In the genomic region with DNA sequence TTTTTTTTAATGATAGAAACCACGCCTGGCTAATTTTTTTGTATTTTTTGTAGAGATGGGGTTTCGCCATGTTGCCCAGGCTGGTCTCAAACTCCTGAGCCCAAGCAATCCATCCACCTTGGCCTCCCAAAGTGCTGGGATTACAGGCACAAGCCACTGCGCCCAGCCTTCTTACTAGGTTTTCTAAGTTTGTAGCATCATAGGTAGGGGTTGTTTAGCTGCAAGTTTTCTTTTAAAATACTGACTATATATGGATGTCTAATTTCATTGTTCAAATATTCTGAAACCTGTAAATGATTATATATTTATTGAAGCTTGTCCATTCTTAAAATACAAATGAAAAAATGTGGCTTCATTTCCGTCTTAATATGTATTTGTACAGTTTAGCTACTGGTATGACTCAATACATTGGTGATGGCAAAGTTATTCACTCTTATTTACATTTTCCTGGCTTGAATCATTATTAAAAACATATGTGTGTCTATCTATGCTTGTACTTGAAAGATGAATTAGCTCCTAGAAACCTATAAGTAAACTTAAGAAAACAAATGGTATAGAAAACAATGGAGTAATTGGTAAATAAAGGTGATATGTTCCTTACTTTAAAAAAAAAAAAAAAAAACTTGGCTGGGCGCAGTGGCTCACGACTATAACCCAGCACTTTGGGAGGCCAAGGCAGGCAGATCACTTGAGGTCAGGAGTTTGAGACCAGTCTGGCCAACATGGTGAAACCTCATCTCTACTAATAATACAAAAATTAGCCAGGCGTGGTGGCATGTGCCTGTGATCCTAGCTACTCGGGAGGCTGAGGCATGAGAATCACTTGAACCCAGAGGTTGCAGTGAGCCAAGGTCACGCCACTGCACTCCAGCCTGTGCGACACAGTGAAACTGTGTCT, we compare ENCODE assay signal across 7 cellular contexts.
DNase-seq lines count a peak whose midpoint lies in the region; FAIRE-seq and TF ChIP-seq lines count a peak whose summit lies in the region.
"Not testable (repeated sequence)": the region's sequence is repeated elsewhere in the genome, so short reads cannot be mapped to it uniquely, and the experiment has no call there.

No MANE protein-coding gene starts in this region.

- not testable (repeated sequence) for TF ChIP-seq POLR2A in H54 (IDR thresholded peaks at IDR 0.05; ENCODE audit: low read depth, low read length)

- not testable (repeated sequence) for H2AFZ ChIP-seq in osteoblast (ENCODE audit: low read length)

- H3K4me2 ChIP-seq in osteoblast (ENCODE audit: insufficient read depth, low read length), result not testable (repeated sequence)

- H3K27me3 ChIP-seq in adipocyte (replicated peaks; ENCODE audit: control insufficient read depth, insufficient read depth, low read length); osteoblast (ENCODE audit: insufficient read depth, low read length): not testable (repeated sequence)

- DNase-seq in Daoy (ENCODE audit: low read depth), result peak; percentile 15
- DNase-seq in H54 (ENCODE audit: insufficient read length, low spot score), result peak; percentile 16
- peak; percentile 62 for DNase-seq in M059J (ENCODE audit: low read depth)
- DNase-seq in adipocyte (ENCODE audit: low read depth), result peak; percentile 85
- DNase-seq in cardiac fibroblast (ENCODE audit: low read depth in 2 of 2), result peak; percentile 43 to 89
- DNase-seq in fibroblast of the conjunctiva (ENCODE audit: low read depth), result peak; percentile 85
- peak; percentile 1 for DNase-seq in osteoblast (ENCODE audit: insufficient read length, low spot score, missing footprints)

- TF ChIP-seq CTCF in cardiac fibroblast (IDR thresholded peaks at IDR 0.05; ENCODE audit: low read depth, low read length); osteoblast (IDR thresholded peaks at IDR 0.05; ENCODE audit: extremely low read depth, low read depth, low read length): not testable (repeated sequence)

- FAIRE-seq in H54 (lab: Jason Lieb, UNC), result peak; percentile 55

- not testable (repeated sequence) for H3K9me3 ChIP-seq in adipocyte (ENCODE audit: control insufficient read depth, low read length); osteoblast (ENCODE audit: low read depth, low read length)

- H3K9ac ChIP-seq in adipocyte (ENCODE audit: low read length), result not testable (repeated sequence)

- H3K27ac ChIP-seq in osteoblast (ENCODE audit: low read depth, low read length), result peak overlapping the region; percentile 44

- not testable (repeated sequence) for H3K4me3 ChIP-seq in adipocyte (ENCODE audit: low read length); cardiac fibroblast (replicated peaks in 1 of 2; ENCODE audit: low read depth in 2 of 2, low read length in 2 of 2); osteoblast (ENCODE audit: insufficient read depth, low read length)

- H4K20me1 ChIP-seq in osteoblast (ENCODE audit: insufficient read depth, low read length), result not testable (repeated sequence)

- not testable (repeated sequence) for H3K4me1 ChIP-seq in adipocyte (ENCODE audit: control insufficient read depth, insufficient read depth, low read length); osteoblast (ENCODE audit: insufficient read depth, low read length)

- H3K79me2 ChIP-seq in osteoblast (ENCODE audit: insufficient read depth, low read length), result not testable (repeated sequence)

- H3K36me3 ChIP-seq in adipocyte (ENCODE audit: control insufficient read depth, insufficient read depth, low read length, severe bottlenecking); osteoblast (ENCODE audit: insufficient read depth, low read length): not testable (repeated sequence)

Comparison
In these comparisons a context has a peak if more than half of its experiments do, and no peak if none do; other contexts are left out.
1. DNase-seq: peak in every context shown above with its lines; median percentile 85 in adipocyte; 85 in fibroblast of the conjunctiva; 66 in cardiac fibroblast; 62 in M059J; 16 in H54; 15 in Daoy; 1 in osteoblast.